In genomic region chr20:34998331-34998950, GRCh38 we compare ENCODE assay signal across 21 cellular contexts. TPM values are rescaled to one million over a fixed set of nuclear protein-coding genes. Genes with fewer than 3 reads are reported as not detected.
DNase-seq lines count a peak whose midpoint lies in the region; ATAC-seq and TF ChIP-seq lines count a peak whose summit lies in the region.
"Had no signal": no experiment of that assay in that cellular context is flagged by ENCODE, and none has a peak within 500 bp of the region (broad histone marks: within the 10 kb centered on the region; RNA-seq: fewer than 3 reads in every experiment).

No MANE protein-coding gene starts in this region.

- H3K18ac ChIP-seq in neuronal stem cell (ENCODE audit: low read length), result peak overlapping the region; percentile 28

- TF ChIP-seq EP300 in Ishikawa (IDR thresholded peaks at IDR 0.05; ENCODE audit: borderline replicate concordance) (no peak), gastroesophageal sphincter (IDR thresholded peaks at IDR 0.05) (no peak)

- TF ChIP-seq POLR2A in gastroesophageal sphincter (IDR thresholded peaks at IDR 0.05), result no peak

- ATAC-seq in GM18498 (IDR thresholded peaks at IDR 0.05; ENCODE audit: unreplicated experiment) (no peak), HG03025 (IDR thresholded peaks at IDR 0.05; ENCODE audit: low FRiP score, unreplicated experiment) (no peak), gastroesophageal sphincter (no peak)
- ATAC-seq: activated CD8-positive, alpha-beta memory T cell treated with anti-CD3 and anti-CD28 coated beads, Interleukin-2, amount 10 ng/mL, durations not matched to agents 7 days and 5 days had no signal

- peaks cover 63 to 95% of the 10 kb centered on the region in 2 donors for H3K36me3 ChIP-seq in neuronal stem cell (replicated peaks in 1 of 2; ENCODE audit: control insufficient read depth in 2 of 2, insufficient read depth in 2 of 2, low read length in 2 of 2)
- peaks cover 0 to 96% of the 10 kb centered on the region in 2 donors for H3K36me3 ChIP-seq in gastroesophageal sphincter
- H3K36me3 ChIP-seq: colonic mucosa had no signal

- H3K4me1 ChIP-seq in neuronal stem cell (ENCODE audit: control insufficient read depth in 2 of 2, insufficient read depth in 1 of 2, low read depth in 1 of 2, low read length in 2 of 2) (no peaks in the 10 kb centered on the region), gastroesophageal sphincter (peaks cover 0 to 16% (median 7%) of the 10 kb centered on the region in 3 donors)
- H3K4me1 ChIP-seq: ascending aorta, BLaER1, colonic mucosa had no signal

- DNase-seq in DMS 273 (lab: John Stamatoyannopoulos, UW; ENCODE audit: unreplicated experiment), result peak; percentile 27
- DNase-seq in DMS 273 treated with DMSO at 0.1 percent for 48 hours (lab: John Stamatoyannopoulos, UW), result no peak
- no peak for DNase-seq in dorsolateral prefrontal cortex
- no peak for DNase-seq in neuronal stem cell (ENCODE audit: low spot score)
- DNase-seq: activated CD4-positive, CD25-positive, alpha-beta regulatory T cell treated with anti-CD3 and anti-CD28 coated beads, Interleukin-2, amount 50 U/mL, for 72 hours; activated CD8-positive, alpha-beta memory T cell treated with anti-CD3 and anti-CD28 coated beads, Interleukin-2, amount 10 ng/mL, durations not matched to agents 7 days and 5 days; colonic mucosa; immature natural killer cell; NCI-H187 treated with DMSO at 0.1 percent for 48 hours; SHP77; stimulated activated CD4-positive, alpha-beta T cell treated with anti-CD3 and anti-CD28 coated beads, Interleukin-15, amount 100 ng/mL, for 24 hours; stimulated activated naive CD4-positive, alpha-beta T cell treated with Interleukin-2 at 50 U/mL for 16 hours had no signal

- no peak overlapping the region for H3K4me2 ChIP-seq in neuronal stem cell (ENCODE audit: insufficient read depth, low read length, poor library complexity, severe bottlenecking)
- H3K4me2 ChIP-seq: BLaER1 had no signal

- H3K9ac ChIP-seq in neuronal stem cell (ENCODE audit: low read depth, low read length, poor library complexity), result peak overlapping the region; percentile 60
- H3K9ac ChIP-seq: BLaER1 had no signal

- peak overlapping the region in 56 of 59 donors; percentile 15 to 91 (median 81) for H3K27ac ChIP-seq in dorsolateral prefrontal cortex
- no peak overlapping the region for H3K27ac ChIP-seq in neuronal stem cell (replicated peaks; ENCODE audit: low read length)
- no peak overlapping the region for H3K27ac ChIP-seq in gastroesophageal sphincter
- H3K27ac ChIP-seq: 22Rv1, ascending aorta, BLaER1, colonic mucosa, epithelial cell of prostate had no signal

- H3K79me1 ChIP-seq in neuronal stem cell (ENCODE audit: low read depth, low read length), result peaks cover 7% of the 10 kb centered on the region

- peak overlapping the region; percentile 56 for H3K14ac ChIP-seq in neuronal stem cell (ENCODE audit: low read length)

- H3K4me3 ChIP-seq in dorsolateral prefrontal cortex (no peak overlapping the region), neuronal stem cell (ENCODE audit: low read length in 2 of 2) (no peak overlapping the region), gastroesophageal sphincter (no peak overlapping the region)
- H3K4me3 ChIP-seq: ascending aorta, BLaER1, colonic mucosa had no signal

- no peak overlapping the region for H2BK12ac ChIP-seq in neuronal stem cell (ENCODE audit: low read length)

- H2AK5ac ChIP-seq in neuronal stem cell (ENCODE audit: low read depth, low read length), result no peak overlapping the region

- H2AFZ ChIP-seq in neuronal stem cell (ENCODE audit: low read length), result no peak overlapping the region

- H4K8ac ChIP-seq in neuronal stem cell (ENCODE audit: low read depth, low read length), result no peak overlapping the region

- H2BK120ac ChIP-seq in neuronal stem cell (ENCODE audit: low read depth, low read length), result peak overlapping the region; percentile 61

- TF ChIP-seq RAD21 in Ishikawa (IDR thresholded peaks at IDR 0.05; ENCODE audit: low read depth), result 0 out of 2 replicates have a peak, but pooled peaks have one; percentile 7

- H2BK5ac ChIP-seq in neuronal stem cell (ENCODE audit: low read length), result no peak overlapping the region

- H3K23ac ChIP-seq in neuronal stem cell (ENCODE audit: low read depth, low read length, poor library complexity), result peak overlapping the region; percentile 93

- H3K4ac ChIP-seq in neuronal stem cell (ENCODE audit: low read length), result no peak overlapping the region

- TF ChIP-seq CTCF in dorsolateral prefrontal cortex (IDR thresholded peaks at IDR 0.05 in 54 of 56, conservative IDR thresholded peaks at IDR 0.05 in 2 of 56; ENCODE audit: low read depth in 1 of 56, partially characterized antibody in 56 of 56) (no peak), gastroesophageal sphincter (IDR thresholded peaks at IDR 0.05) (no peak)

- no peak overlapping the region for H4K91ac ChIP-seq in neuronal stem cell (ENCODE audit: low read depth, low read length, poor library complexity)

- H2BK15ac ChIP-seq in neuronal stem cell (ENCODE audit: low read length), result no peak overlapping the region

- intact Hi-C loops in dorsolateral prefrontal cortex (cut with DNase I), result loop anchor here (5.0 kb wide), 1 partner anchor 94 kb away; the partner anchor contains the start of gene TRPC4AP (in 2 of the 2)

- H3K9me3 ChIP-seq in neuronal stem cell (replicated peaks in 1 of 2; ENCODE audit: control insufficient read depth in 2 of 2, insufficient read depth in 1 of 2, low read depth in 1 of 2, low read length in 2 of 2), result no peaks in the 10 kb centered on the region
- no peaks in the 10 kb centered on the region for H3K9me3 ChIP-seq in gastroesophageal sphincter
- H3K9me3 ChIP-seq: ascending aorta, BLaER1, colonic mucosa had no signal

- no CpG with 5 or more reads among the region's 28 CpGs for WGBS in neuronal stem cell (ENCODE audit: extremely low coverage in 2 of 2, insufficient read length in 2 of 2, insufficient replicate concordance in 1 of 2), 2 donors
- WGBS in gastroesophageal sphincter (ENCODE audit: low coverage in 1 of 2), 2 donors, result 91% methylated on average over 8 of the region's 28 CpGs; no CpG with 5 or more reads in 1 of the 2 donors

- no peaks in the 10 kb centered on the region for H3K27me3 ChIP-seq in dorsolateral prefrontal cortex
- no peaks in the 10 kb centered on the region for H3K27me3 ChIP-seq in neuronal stem cell (ENCODE audit: control insufficient read depth in 3 of 3, insufficient read depth in 3 of 3, low read depth in 1 of 3, low read length in 3 of 3)
- H3K27me3 ChIP-seq in gastroesophageal sphincter, result no peaks in the 10 kb centered on the region
- H3K27me3 ChIP-seq: ascending aorta, BLaER1, colonic mucosa had no signal

TF ChIP-seq in Ishikawa, 13 proteins besides CTCF, POLR2A, EP300 and RAD21:
- TF ChIP-seq ZBTB7A (IDR thresholded peaks at IDR 0.05; ENCODE audit: low read depth) (no peak), EGR1 (IDR thresholded peaks at IDR 0.05) (no peak), YY1 (IDR thresholded peaks at IDR 0.05; ENCODE audit: low read depth) (no peak), CREB1 (IDR thresholded peaks at IDR 0.05; ENCODE audit: low read depth) (no peak), TAF1 (IDR thresholded peaks at IDR 0.05; ENCODE audit: low read depth) (no peak), NFIC (IDR thresholded peaks at IDR 0.05) (no peak), TCF12 (IDR thresholded peaks at IDR 0.05; ENCODE audit: low read depth) (no peak), TEAD4 (IDR thresholded peaks at IDR 0.05) (no peak)
TF ChIP-seq in Ishikawa: peak in this region for 0.

RNA-seq across cellular contexts. Expression of gene MYH7B, which starts 42.8 kb away (rescaled TPM):
- total RNA-seq in dorsolateral prefrontal cortex, result 10 to 100 TPM in 118 of 120 experiments, 1 to 10 TPM in 2; 8.0 to 38.2 (median 21.1) TPM
- polyA plus RNA-seq in neuronal stem cell (2013, experiment 1 of 2), result 0.35 TPM
- 0.42 TPM for polyA plus RNA-seq in neuronal stem cell (2013, experiment 2 of 2)
- under 1 TPM; 0.07 to 0.78 (median 0.16) TPM for total RNA-seq in gastroesophageal sphincter
- total RNA-seq: HT1080 had no signal
- polyA plus RNA-seq: immature natural killer cell had no signal

RNA-seq across cellular contexts. Expression of gene GSS, which starts 42.8 kb away (rescaled TPM):
- total RNA-seq in dorsolateral prefrontal cortex, result 10 to 100 TPM; 16.3 to 49.2 (median 35.7) TPM
- 37.0 TPM for polyA plus RNA-seq in neuronal stem cell (2013, experiment 1 of 2)
- 37.4 TPM for polyA plus RNA-seq in neuronal stem cell (2013, experiment 2 of 2)
- 10 to 100 TPM; 28.0 to 47.6 (median 35.6) TPM for total RNA-seq in gastroesophageal sphincter

Comparison
In these comparisons a context has a peak if more than half of its experiments do, and no peak if none do; other contexts are left out.
1. H3K27ac ChIP-seq: peak in dorsolateral prefrontal cortex (56 of 59); none in neuronal stem cell (single experiment) and gastroesophageal sphincter (0 of 4).
2. RNA of gene MYH7B, which starts 42.8 kb away (total RNA-seq): 8.0 to 38.2 TPM in dorsolateral prefrontal cortex; 0.07 to 0.78 TPM in gastroesophageal sphincter; every median in the first group is over 4 times any median in the second.